7 cellular contexts compared by ENCODE assay signal in genomic region chr14:94844593-94844992, GRCh38.
"Had no signal": no experiment of that assay in that cellular context is flagged by ENCODE, and none has a peak within 500 bp of the region (broad histone marks: within the 10 kb centered on the region; RNA-seq: fewer than 3 reads in every experiment).

No MANE protein-coding gene starts in this region.

- H2AFZ ChIP-seq: GM23248 had no signal

- H3K27ac Mint-ChIP-seq: HFFc6 had no signal

- H3K9me3 ChIP-seq: HAP-1 had no signal

- H3K4me3 ChIP-seq: GM23248, HAP-1 had no signal

- H3K4me3 Mint-ChIP-seq: HFFc6 had no signal

- H3K27ac ChIP-seq: GM23248 had no signal

- H3K9ac ChIP-seq: GM23248 had no signal

- DNase-seq: GM23248, GOT3, H7, HFFc6, IMR-90 had no signal

- H3K4me1 ChIP-seq: HAP-1 had no signal

- H3K36me3 ChIP-seq: HAP-1 had no signal

- ATAC-seq: HCT116 had no signal
